18 cellular contexts compared by ENCODE assay signal in the genomic region with DNA sequence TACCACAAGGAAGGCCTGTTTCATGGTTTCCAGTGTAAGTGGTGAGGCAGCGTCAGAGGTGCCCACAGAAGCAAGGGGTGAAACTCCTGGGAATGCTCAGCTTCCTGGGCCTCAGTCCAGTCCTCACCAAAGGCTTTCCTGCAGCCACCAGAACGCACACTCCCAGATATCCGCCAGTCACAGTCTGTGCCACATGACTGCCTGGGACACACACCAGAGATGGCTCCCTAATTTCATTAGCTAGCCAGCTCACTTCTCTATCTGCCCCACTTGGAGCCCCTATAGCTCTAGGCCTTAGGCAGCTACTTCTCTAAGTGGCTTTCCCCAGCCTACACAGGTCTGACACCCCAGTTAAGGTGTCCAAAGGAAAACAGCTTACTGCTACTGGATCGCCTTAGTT.
DNase-seq lines count a peak whose midpoint lies in the region; ATAC-seq and TF ChIP-seq lines count a peak whose summit lies in the region.
"Had no signal": no experiment of that assay in that cellular context is flagged by ENCODE, and none has a peak within 500 bp of the region (broad histone marks: within the 10 kb centered on the region; RNA-seq: fewer than 3 reads in every experiment).

No MANE protein-coding gene starts in this region.

- no peaks in the 10 kb centered on the region for H3K9me2 ChIP-seq in SU-DHL-6 (replicated peaks; ENCODE audit: insufficient read depth, low read length)

- DNase-seq in activated naive CD4-positive, alpha-beta T cell treated with anti-CD3 and anti-CD28 coated beads, Interleukin-2, amount 10 ng/mL, durations not matched to agents 7 days and 5 days: no peak
- DNase-seq in activated naive CD4-positive, alpha-beta T cell treated with Interleukin-2 at 50 U/mL for 16 hours: no peak
- no peak for DNase-seq in left cardiac atrium
- no peak for DNase-seq in stimulated activated CD4-positive, alpha-beta T cell treated with anti-CD3 and anti-CD28 coated beads, Interleukin-2, amount 100 ng/mL, for 48 hours
- no peak for DNase-seq in NCI-H345 treated with DMSO at 0.1 percent for 48 hours (lab: John Stamatoyannopoulos, UW; ENCODE audit: unreplicated experiment)
- DNase-seq: activated CD4-positive, CD25-positive, alpha-beta regulatory T cell treated with anti-CD3 and anti-CD28 coated beads, Interleukin-2, amount 50 U/mL, for 72 hours; immature natural killer cell; MG63; mucosa of descending colon; NCI-H2081 treated with DMSO at 0.1 percent for 48 hours; NCI-H774; ovary; RPMI8226 had no signal

- no peaks in the 10 kb centered on the region for H4K20me1 ChIP-seq in SU-DHL-6 (ENCODE audit: low read depth, low read length)

- H3K4me3 ChIP-seq in SU-DHL-6 (ENCODE audit: insufficient read depth, low read length, poor library complexity, severe bottlenecking): no peak overlapping the region
- H3K4me3 ChIP-seq: gastroesophageal sphincter, MG63, mucosa of descending colon, ovary had no signal

- no peak overlapping the region for H2AFZ ChIP-seq in SU-DHL-6 (ENCODE audit: low read depth, low read length, severe bottlenecking)

- peaks cover 42% of the 10 kb centered on the region for H3K36me3 ChIP-seq in SU-DHL-6 (ENCODE audit: low read length)
- H3K36me3 ChIP-seq: MG63, ovary had no signal

- ATAC-seq in left cardiac atrium (peak; percentile 31 to 46), HG02763 (IDR thresholded peaks at IDR 0.05; ENCODE audit: unreplicated experiment) (no peak)
- no peak for ATAC-seq in stimulated activated memory B cell treated with anti-CD40 and anti-IgM and Interleukin-4, amounts not matched to agents 10 μg/mL and 1 μg/mL and 100 μg/mL, for 72 hours
- ATAC-seq: gastroesophageal sphincter, mucosa of descending colon had no signal

- H3K4me1 Mint-ChIP-seq in activated naive CD4-positive, alpha-beta T cell treated with anti-CD3 and anti-CD28 coated beads, Interleukin-2, amount 10 ng/mL, durations not matched to agents 7 days and 5 days: peaks cover 28% of the 10 kb centered on the region
- H3K4me1 Mint-ChIP-seq in stimulated activated memory B cell treated with anti-CD40 and anti-IgM and Interleukin-4, amounts not matched to agents 10 μg/mL and 1 μg/mL and 100 μg/mL, for 72 hours: peaks cover 52% of the 10 kb centered on the region

- H3K27ac ChIP-seq in SU-DHL-6 (ENCODE audit: low read depth, low read length): peak overlapping the region; percentile 95; the same call in 1 of the 2 replicates
- H3K27ac ChIP-seq: gastroesophageal sphincter, ovary had no signal

- no peak for TF ChIP-seq CTCF in SU-DHL-6 (IDR thresholded peaks at IDR 0.05; ENCODE audit: insufficient read depth, low read length, poor library complexity, severe bottlenecking)

- no peaks in the 10 kb centered on the region for H3K27me3 ChIP-seq in SU-DHL-6 (ENCODE audit: low read length)
- H3K27me3 ChIP-seq: gastroesophageal sphincter, MG63, ovary had no signal

- CTCF ChIA-PET in activated naive CD4-positive, alpha-beta T cell treated with anti-CD3 and anti-CD28 coated beads, Interleukin-2, amount 10 ng/mL, durations not matched to agents 7 days and 5 days (lab: Charles Lee): no interaction called here

- peak overlapping the region; percentile 15 for H3K27ac Mint-ChIP-seq in activated naive CD4-positive, alpha-beta T cell treated with anti-CD3 and anti-CD28 coated beads, Interleukin-2, amount 10 ng/mL, durations not matched to agents 7 days and 5 days
- peak overlapping the region; percentile 90 for H3K27ac Mint-ChIP-seq in stimulated activated memory B cell treated with anti-CD40 and anti-IgM and Interleukin-4, amounts not matched to agents 10 μg/mL and 1 μg/mL and 100 μg/mL, for 72 hours
- H3K27ac Mint-ChIP-seq: T-helper 2 cell treated with Interferon-gamma antibody and Interleukin-4, amounts not matched to agents 5 μg/mL and 100 μg/mL, for 36 hours had no signal

- intact Hi-C loops in left cardiac atrium (cut with DNase I): loop anchor here in 1 of 2 donors (5.0 kb wide), 1 partner anchor 208 kb away; no protein-coding TSS in a partner anchor

- H3K4me2 ChIP-seq in SU-DHL-6 (ENCODE audit: low read depth, low read length, poor library complexity, severe bottlenecking): no peak overlapping the region

- no peak overlapping the region for H3K9ac ChIP-seq in SU-DHL-6 (ENCODE audit: low read length)

- H3K79me2 ChIP-seq in SU-DHL-6 (ENCODE audit: insufficient read depth, low read length): peaks cover 54% of the 10 kb centered on the region

- H3K36me3 Mint-ChIP-seq in activated naive CD4-positive, alpha-beta T cell treated with anti-CD3 and anti-CD28 coated beads, Interleukin-2, amount 10 ng/mL, durations not matched to agents 7 days and 5 days: peaks cover 68% of the 10 kb centered on the region
- H3K36me3 Mint-ChIP-seq in stimulated activated memory B cell treated with anti-CD40 and anti-IgM and Interleukin-4, amounts not matched to agents 10 μg/mL and 1 μg/mL and 100 μg/mL, for 72 hours: peaks cover 67% of the 10 kb centered on the region

- no peaks in the 10 kb centered on the region for H3K27me3 Mint-ChIP-seq in activated naive CD4-positive, alpha-beta T cell treated with anti-CD3 and anti-CD28 coated beads, Interleukin-2, amount 10 ng/mL, durations not matched to agents 7 days and 5 days
- no peaks in the 10 kb centered on the region for H3K27me3 Mint-ChIP-seq in stimulated activated memory B cell treated with anti-CD40 and anti-IgM and Interleukin-4, amounts not matched to agents 10 μg/mL and 1 μg/mL and 100 μg/mL, for 72 hours

- H3K9me3 ChIP-seq in SU-DHL-6 (ENCODE audit: insufficient read depth, low read length): no peaks in the 10 kb centered on the region
- H3K9me3 ChIP-seq: gastroesophageal sphincter, MG63, mucosa of descending colon, ovary had no signal

- no peak overlapping the region for H3K4me3 Mint-ChIP-seq in activated naive CD4-positive, alpha-beta T cell treated with anti-CD3 and anti-CD28 coated beads, Interleukin-2, amount 10 ng/mL, durations not matched to agents 7 days and 5 days
- no peak overlapping the region for H3K4me3 Mint-ChIP-seq in stimulated activated memory B cell treated with anti-CD40 and anti-IgM and Interleukin-4, amounts not matched to agents 10 μg/mL and 1 μg/mL and 100 μg/mL, for 72 hours
- H3K4me3 Mint-ChIP-seq: immature natural killer cell; T-helper 2 cell treated with Interferon-gamma antibody and Interleukin-4, amounts not matched to agents 5 μg/mL and 100 μg/mL, for 36 hours had no signal

- H3K9me3 Mint-ChIP-seq in activated naive CD4-positive, alpha-beta T cell treated with anti-CD3 and anti-CD28 coated beads, Interleukin-2, amount 10 ng/mL, durations not matched to agents 7 days and 5 days: no peaks in the 10 kb centered on the region
- H3K9me3 Mint-ChIP-seq in stimulated activated memory B cell treated with anti-CD40 and anti-IgM and Interleukin-4, amounts not matched to agents 10 μg/mL and 1 μg/mL and 100 μg/mL, for 72 hours: no peaks in the 10 kb centered on the region
- H3K9me3 Mint-ChIP-seq: immature natural killer cell; T-helper 2 cell treated with Interferon-gamma antibody and Interleukin-4, amounts not matched to agents 5 μg/mL and 100 μg/mL, for 36 hours had no signal

- peaks cover 46% of the 10 kb centered on the region for H3F3A ChIP-seq in SU-DHL-6 (ENCODE audit: insufficient read depth)

Comparison
In these comparisons a context has a peak if more than half of its experiments do, and no peak if none do; other contexts are left out.
1. ATAC-seq: peak in left cardiac atrium (2 of 2); none in stimulated activated memory B cell treated with anti-CD40 and anti-IgM and Interleukin-4, amounts not matched to agents 10 μg/mL and 1 μg/mL and 100 μg/mL, for 72 hours (single experiment) and HG02763 (single experiment).